ENCODE assay signal across 8 cellular contexts in genomic region chr7:50349963-50350944, GRCh38. TPM values are rescaled to one million over a fixed set of nuclear protein-coding genes. Genes with fewer than 3 reads are reported as not detected.
DNase-seq lines count a peak whose midpoint lies in the region; ATAC-seq and TF ChIP-seq lines count a peak whose summit lies in the region.

No MANE protein-coding gene starts in this region.

- no peak for TF ChIP-seq CTCF in GM13976 (IDR thresholded peaks at IDR 0.05; ENCODE audit: borderline replicate concordance, control extremely low read depth, extremely low read depth, insufficient read depth, missing control alignments)
- no peak for TF ChIP-seq CTCF in colonic mucosa (IDR thresholded peaks at IDR 0.05)
- no peak for TF ChIP-seq CTCF in upper lobe of right lung (IDR thresholded peaks at IDR 0.05)

- H3K4me1 Mint-ChIP-seq in T-helper 1 cell treated with Interleukin-12 subunit alpha and Interleukin-12 subunit beta and Interleukin-4 antibody, amounts not matched to agents 30 μg/mL and 1 μg/mL, for 36 hours (ENCODE audit: low read depth), result peaks cover 96% of the 10 kb centered on the region

- H3K27ac Mint-ChIP-seq in T-helper 1 cell treated with Interleukin-12 subunit alpha and Interleukin-12 subunit beta and Interleukin-4 antibody, amounts not matched to agents 30 μg/mL and 1 μg/mL, for 36 hours, result peak overlapping the region; percentile 97

- H3K36me3 Mint-ChIP-seq in T-helper 1 cell treated with Interleukin-12 subunit alpha and Interleukin-12 subunit beta and Interleukin-4 antibody, amounts not matched to agents 30 μg/mL and 1 μg/mL, for 36 hours (ENCODE audit: low read depth), result peaks cover 77% of the 10 kb centered on the region

- no peaks in the 10 kb centered on the region for H3K9me3 ChIP-seq in colonic mucosa
- H3K9me3 ChIP-seq in upper lobe of right lung, result no peaks in the 10 kb centered on the region

- peak overlapping the region in 1 of 2 donors; percentile 14 for H3K9ac ChIP-seq in colonic mucosa (ENCODE audit: low read depth in 2 of 2, low read length in 2 of 2)

- peak overlapping the region; percentile 74 for H3K4me3 Mint-ChIP-seq in T-helper 1 cell treated with Interleukin-12 subunit alpha and Interleukin-12 subunit beta and Interleukin-4 antibody, amounts not matched to agents 30 μg/mL and 1 μg/mL, for 36 hours

- H3K9me3 Mint-ChIP-seq in T-helper 1 cell treated with Interleukin-12 subunit alpha and Interleukin-12 subunit beta and Interleukin-4 antibody, amounts not matched to agents 30 μg/mL and 1 μg/mL, for 36 hours, result no peaks in the 10 kb centered on the region

- H3K27me3 ChIP-seq in colonic mucosa (no peaks in the 10 kb centered on the region), upper lobe of right lung (no peaks in the 10 kb centered on the region)

- no peaks in the 10 kb centered on the region for H3K27me3 Mint-ChIP-seq in T-helper 1 cell treated with Interleukin-12 subunit alpha and Interleukin-12 subunit beta and Interleukin-4 antibody, amounts not matched to agents 30 μg/mL and 1 μg/mL, for 36 hours (ENCODE audit: low read depth)

- ATAC-seq in HG02623 (IDR thresholded peaks at IDR 0.05; ENCODE audit: unreplicated experiment), result peak; percentile 68
- ATAC-seq in upper lobe of right lung, result no peak

- peak; percentile 61 for DNase-seq in GM13976 (ENCODE audit: low spot score)
- no peak for DNase-seq in colonic mucosa
- no peak for DNase-seq in upper lobe of right lung
- DNase-seq in NCI-H345 (lab: John Stamatoyannopoulos, UW), result no peak
- DNase-seq in RKO (ENCODE audit: low spot score), result no peak
- no peak for DNase-seq in HT-29 (ENCODE audit: low spot score)

- no peaks in the 10 kb centered on the region for H3K4me1 ChIP-seq in colonic mucosa
- no peaks in the 10 kb centered on the region for H3K4me1 ChIP-seq in upper lobe of right lung

- H3K4me3 ChIP-seq in colonic mucosa, result no peak overlapping the region
- H3K4me3 ChIP-seq in upper lobe of right lung, result no peak overlapping the region

- intact Hi-C loops in colonic mucosa (cut with DNase I), result no loop called here
- intact Hi-C loops in upper lobe of right lung (cut with DNase I), result no loop called here

- in situ Hi-C loops in GM13976 (cut with MboI; ENCODE audit: low sequenced_read_pairs, unreplicated experiment), result no loop called here

- H3K27ac ChIP-seq in colonic mucosa (peak overlapping the region; percentile 29), upper lobe of right lung (peak overlapping the region; percentile 49)

- H3K36me3 ChIP-seq in colonic mucosa, result no peaks in the 10 kb centered on the region
- no peaks in the 10 kb centered on the region for H3K36me3 ChIP-seq in upper lobe of right lung

RNA-seq across cellular contexts. Expression of gene IKZF1, which starts 45.7 kb away (rescaled TPM):
- total RNA-seq in colonic mucosa, result 1 to 10 TPM; 4.9 to 5.6 TPM
- 41.4 TPM for total RNA-seq in upper lobe of right lung
- not detected in 2 replicates for total RNA-seq in HT-29 (2014; rRNA removed; shearing (Covaris generic))
